In genomic region chr3:125957674-125958510, GRCh38 we compare ENCODE assay signal across 17 cellular contexts. TPM values are rescaled to one million over a fixed set of nuclear protein-coding genes. Genes with fewer than 3 reads are reported as not detected.
DNase-seq lines count a peak whose midpoint lies in the region; ATAC-seq, FAIRE-seq and TF ChIP-seq lines count a peak whose summit lies in the region.
"Had no signal": no experiment of that assay in that cellular context is flagged by ENCODE, and none has a peak within 500 bp of the region (broad histone marks: within the 10 kb centered on the region; RNA-seq: fewer than 3 reads in every experiment).

No MANE protein-coding gene starts in this region.

- no peak for TF ChIP-seq POLR2A in HCT116 (IDR thresholded peaks at IDR 0.05; ENCODE audit: borderline replicate concordance, extremely low read depth, insufficient read depth, insufficient read length)

- CTCF ChIA-PET in HCT116 (lab: Charles Lee): no interaction called here

- WGBS in iPS DF 6.9 (ENCODE audit: insufficient coverage, insufficient read length): no CpG with 5 or more reads among the region's 75 CpGs
- 3 to 9% (median 7%) methylated on average over 44 to 74 of the region's 75 CpGs for WGBS in psoas muscle, 3 donors

- ATAC-seq in HCT116 (peak; percentile 57), psoas muscle (peak; percentile 36 to 57 (median 48)), HG02798 (IDR thresholded peaks at IDR 0.05; ENCODE audit: poor library complexity, unreplicated experiment) (no peak)
- ATAC-seq: left lung had no signal

- BruUV-seq in HCT116 (replicated peaks; lab: Mats Ljungman, UMichigan): no TSS peak

- H3K4me3 ChIP-seq in HCT116 (replicated peaks in 1 of 2; ENCODE audit: low read depth in 1 of 2, low read length in 2 of 2) (no peak overlapping the region), iPS DF 6.9 (ENCODE audit: low read length) (peak overlapping the region; percentile 32; the same call in 1 of the 2 replicates), psoas muscle (peak overlapping the region; percentile 43)
- H3K4me3 ChIP-seq: left lung had no signal

- H3K9me3 ChIP-seq in HCT116 (ENCODE audit: control insufficient read depth in 1 of 2, insufficient read depth in 1 of 2, low read depth in 1 of 2, low read length in 2 of 2): no peaks in the 10 kb centered on the region
- H3K9me3 ChIP-seq in iPS DF 6.9 (ENCODE audit: control insufficient read depth, insufficient read depth, low read length): no peaks in the 10 kb centered on the region
- no peaks in the 10 kb centered on the region for H3K9me3 ChIP-seq in psoas muscle
- H3K9me3 ChIP-seq: left lung had no signal

- FAIRE-seq in urothelium cell line (lab: Jason Lieb, UNC): no peak
- FAIRE-seq: GM19239, small intestine had no signal

- no peaks in the 10 kb centered on the region for H3K4me1 Mint-ChIP-seq in activated T-helper 1 cell treated with anti-CD3 and anti-CD28 coated beads, Interleukin-12 subunit alpha, Interleukin-12 subunit beta, Interleukin-2, Interleukin-4 antibody, amounts not matched to agents 30 ng/mL and 10 ng/mL and 1 ng/mL, durations not matched to agents 14 hours and 24 hours and 36 hours (ENCODE audit: low read depth)

- H3K27me3 ChIP-seq in HCT116 (ENCODE audit: insufficient read depth, low read length): no peaks in the 10 kb centered on the region
- no peaks in the 10 kb centered on the region for H3K27me3 ChIP-seq in iPS DF 6.9 (ENCODE audit: control insufficient read depth, insufficient read depth, low read length)
- H3K27me3 ChIP-seq in psoas muscle (ENCODE audit: insufficient read depth in 3 of 3, low read length in 2 of 3): peaks cover 0 to 25% (median 6%) of the 10 kb centered on the region in 3 donors

- no peak for DNase-seq in HCT116 (ENCODE audit: low read depth, low spot score)
- DNase-seq in astrocyte of the hippocampus (ENCODE audit: low read depth, low spot score): peak; percentile 12
- no peak for DNase-seq in iPS DF 6.9 (ENCODE audit: low read depth, low spot score)
- no peak for DNase-seq in psoas muscle
- no peak for DNase-seq in midbrain (lab: John Stamatoyannopoulos, UW)
- no peak for DNase-seq in activated T-helper 1 cell treated with anti-CD3 and anti-CD28 coated beads, Interleukin-12 subunit alpha, Interleukin-12 subunit beta, Interleukin-2, Interleukin-4 antibody, amounts not matched to agents 30 ng/mL and 10 ng/mL and 1 ng/mL, durations not matched to agents 14 hours and 24 hours and 36 hours (ENCODE audit: low spot score)
- DNase-seq in urothelium cell line (ENCODE audit: low spot score): no peak
- DNase-seq: activated gamma-delta T cell, NCI-H187, NCI-H69, small intestine had no signal

- H3K79me2 ChIP-seq in HCT116 (ENCODE audit: insufficient read depth, low read length): no peaks in the 10 kb centered on the region

- TF ChIP-seq CTCF in HCT116 (IDR thresholded peaks at IDR 0.05 in 2 of 3, conservative IDR thresholded peaks at IDR 0.05 in 1 of 3; ENCODE audit: borderline replicate concordance in 1 of 3, insufficient read depth in 1 of 3, low read depth in 2 of 3, low read length in 2 of 3) (no peak), psoas muscle (IDR thresholded peaks at IDR 0.05) (no peak)

- H3K9ac ChIP-seq in HCT116 (ENCODE audit: low read length): no peak overlapping the region
- H3K9ac ChIP-seq: KMS-11 had no signal

- H2AFZ ChIP-seq in HCT116 (ENCODE audit: low read depth, low read length, poor library complexity, severe bottlenecking): no peak overlapping the region

- no peaks in the 10 kb centered on the region for H4K20me1 ChIP-seq in HCT116 (ENCODE audit: insufficient read depth)

- no peaks in the 10 kb centered on the region for H3K9me2 ChIP-seq in HCT116 (ENCODE audit: insufficient read depth)

- TF ChIP-seq RAD21 in HCT116 (IDR thresholded peaks at IDR 0.05; ENCODE audit: low read depth): no peak

- H3K36me3 ChIP-seq in HCT116 (ENCODE audit: control insufficient read depth in 1 of 2, insufficient read depth in 2 of 2, low read length in 2 of 2) (no peaks in the 10 kb centered on the region), iPS DF 6.9 (ENCODE audit: control insufficient read depth, insufficient read depth, low read length) (no peaks in the 10 kb centered on the region; the same call in 1 of the 2 replicates), psoas muscle (ENCODE audit: insufficient read depth in 1 of 2, low read depth in 1 of 2) (no peaks in the 10 kb centered on the region)
- H3K36me3 ChIP-seq: left lung had no signal

- no peaks in the 10 kb centered on the region for H3K4me1 ChIP-seq in HCT116 (ENCODE audit: control insufficient read depth in 1 of 2, insufficient read depth in 2 of 2, low read length in 2 of 2)
- H3K4me1 ChIP-seq in iPS DF 6.9 (ENCODE audit: control insufficient read depth, insufficient read depth, low read length): no peaks in the 10 kb centered on the region
- no peaks in the 10 kb centered on the region for H3K4me1 ChIP-seq in psoas muscle
- H3K4me1 ChIP-seq: left lung had no signal

- H3K4me2 ChIP-seq in HCT116 (ENCODE audit: low read length): peak overlapping the region; percentile 25; the same call in 1 of the 2 replicates
- H3K4me2 ChIP-seq: KMS-11 had no signal

- H3K27ac Mint-ChIP-seq in activated T-helper 1 cell treated with anti-CD3 and anti-CD28 coated beads, Interleukin-12 subunit alpha, Interleukin-12 subunit beta, Interleukin-2, Interleukin-4 antibody, amounts not matched to agents 30 ng/mL and 10 ng/mL and 1 ng/mL, durations not matched to agents 14 hours and 24 hours and 36 hours: no peak overlapping the region
- H3K27ac Mint-ChIP-seq: stimulated activated naive CD8-positive, alpha-beta T cell treated with anti-CD3 and anti-CD28 coated beads, Interleukin-15, Interleukin-2, amounts not matched to agents 100 ng/mL and 50 ng/mL, for 24 hours had no signal

- intact Hi-C loops in HCT116 (cut with micrococcal nuclease): no loop called here
- intact Hi-C loops in psoas muscle (cut with DNase I): no loop called here
- intact Hi-C loops in activated T-helper 1 cell treated with anti-CD3 and anti-CD28 coated beads, Interleukin-12 subunit alpha, Interleukin-12 subunit beta, Interleukin-2, Interleukin-4 antibody, amounts not matched to agents 30 ng/mL and 10 ng/mL and 1 ng/mL, durations not matched to agents 14 hours and 24 hours and 36 hours (cut with micrococcal nuclease): no loop called here

- no peak overlapping the region for H3K4me3 Mint-ChIP-seq in activated T-helper 1 cell treated with anti-CD3 and anti-CD28 coated beads, Interleukin-12 subunit alpha, Interleukin-12 subunit beta, Interleukin-2, Interleukin-4 antibody, amounts not matched to agents 30 ng/mL and 10 ng/mL and 1 ng/mL, durations not matched to agents 14 hours and 24 hours and 36 hours
- H3K4me3 Mint-ChIP-seq: stimulated activated naive CD8-positive, alpha-beta T cell treated with anti-CD3 and anti-CD28 coated beads, Interleukin-15, Interleukin-2, amounts not matched to agents 100 ng/mL and 50 ng/mL, for 24 hours had no signal

- H3K36me3 Mint-ChIP-seq in activated T-helper 1 cell treated with anti-CD3 and anti-CD28 coated beads, Interleukin-12 subunit alpha, Interleukin-12 subunit beta, Interleukin-2, Interleukin-4 antibody, amounts not matched to agents 30 ng/mL and 10 ng/mL and 1 ng/mL, durations not matched to agents 14 hours and 24 hours and 36 hours (ENCODE audit: low read depth): no peaks in the 10 kb centered on the region

- peaks cover 8% of the 10 kb centered on the region for H3K27me3 Mint-ChIP-seq in activated T-helper 1 cell treated with anti-CD3 and anti-CD28 coated beads, Interleukin-12 subunit alpha, Interleukin-12 subunit beta, Interleukin-2, Interleukin-4 antibody, amounts not matched to agents 30 ng/mL and 10 ng/mL and 1 ng/mL, durations not matched to agents 14 hours and 24 hours and 36 hours (ENCODE audit: insufficient read depth)

- no peak overlapping the region for H3K27ac ChIP-seq in HCT116 (ENCODE audit: low read depth, low read length)
- H3K27ac ChIP-seq in iPS DF 6.9 (ENCODE audit: low read length): no peak overlapping the region
- H3K27ac ChIP-seq in psoas muscle: no peak overlapping the region
- H3K27ac ChIP-seq: KMS-11, left lung had no signal

- RAD21 ChIA-PET in HCT116 (lab: Charles Lee; ENCODE audit: low non-redundant PET in 1 of 2, low total read pairs in 2 of 2, uncharacterized antibody in 2 of 2, unreplicated experiment in 2 of 2): no interaction called here

- POLR2A ChIA-PET in HCT116 (lab: Charles Lee): no interaction called here

- no peaks in the 10 kb centered on the region for H3K9me3 Mint-ChIP-seq in activated T-helper 1 cell treated with anti-CD3 and anti-CD28 coated beads, Interleukin-12 subunit alpha, Interleukin-12 subunit beta, Interleukin-2, Interleukin-4 antibody, amounts not matched to agents 30 ng/mL and 10 ng/mL and 1 ng/mL, durations not matched to agents 14 hours and 24 hours and 36 hours
- H3K9me3 Mint-ChIP-seq: stimulated activated naive CD8-positive, alpha-beta T cell treated with anti-CD3 and anti-CD28 coated beads, Interleukin-15, Interleukin-2, amounts not matched to agents 100 ng/mL and 50 ng/mL, for 24 hours had no signal

TF ChIP-seq in HCT116, 20 proteins besides CTCF, POLR2A, EP300 and RAD21 (continues in another document):
- no peak for TF ChIP-seq JUND (IDR thresholded peaks at IDR 0.05)
- TF ChIP-seq, protein P1, sequence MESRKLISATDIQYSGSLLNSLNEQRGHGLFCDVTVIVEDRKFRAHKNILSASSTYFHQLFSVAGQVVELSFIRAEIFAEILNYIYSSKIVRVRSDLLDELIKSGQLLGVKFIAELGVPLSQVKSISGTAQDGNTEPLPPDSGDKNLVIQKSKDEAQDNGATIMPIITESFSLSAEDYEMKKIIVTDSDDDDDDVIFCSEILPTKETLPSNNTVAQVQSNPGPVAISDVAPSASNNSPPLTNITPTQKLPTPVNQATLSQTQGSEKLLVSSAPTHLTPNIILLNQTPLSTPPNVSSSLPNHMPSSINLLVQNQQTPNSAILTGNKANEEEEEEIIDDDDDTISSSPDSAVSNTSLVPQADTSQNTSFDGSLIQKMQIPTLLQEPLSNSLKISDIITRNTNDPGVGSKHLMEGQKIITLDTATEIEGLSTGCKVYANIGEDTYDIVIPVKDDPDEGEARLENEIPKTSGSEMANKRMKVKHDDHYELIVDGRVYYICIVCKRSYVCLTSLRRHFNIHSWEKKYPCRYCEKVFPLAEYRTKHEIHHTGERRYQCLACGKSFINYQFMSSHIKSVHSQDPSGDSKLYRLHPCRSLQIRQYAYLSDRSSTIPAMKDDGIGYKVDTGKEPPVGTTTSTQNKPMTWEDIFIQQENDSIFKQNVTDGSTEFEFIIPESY (IDR thresholded peaks at IDR 0.05; ENCODE audit: extremely low read depth, insufficient replicate concordance, low read length): no peak
- TF ChIP-seq SIN3A (IDR thresholded peaks at IDR 0.05; ENCODE audit: low read depth): no peak
- TF ChIP-seq FOSL1 (IDR thresholded peaks at IDR 0.05; ENCODE audit: low read depth): no peak
- TF ChIP-seq POLR2AphosphoS5 (IDR thresholded peaks at IDR 0.05; ENCODE audit: low read depth, low read length): no peak

RNA-seq across cellular contexts. Expression of gene ROPN1B, which starts 11.1 kb away (rescaled TPM):
- 2.2 TPM for total RNA-seq in HCT116 (2021; ENCODE audit: unreplicated experiment)
- 1.3 and 1.4 TPM in 2 replicates for polyA plus RNA-seq in HCT116 (2012)
- under 1 TPM in 3 of 4 donors, not detected in 1; 0.36 to 0.46 (median 0.39) TPM for total RNA-seq in psoas muscle
- polyA plus RNA-seq in psoas muscle: under 1 TPM in 2 of 3 donors, not detected in 1; 0.13 to 0.20 TPM
- total RNA-seq in activated T-helper 1 cell treated with anti-CD3 and anti-CD28 coated beads, Interleukin-12 subunit alpha, Interleukin-12 subunit beta, Interleukin-2, Interleukin-4 antibody, amounts not matched to agents 30 ng/mL and 10 ng/mL and 1 ng/mL, durations not matched to agents 14 hours and 24 hours and 36 hours: not detected in 2 replicates
- total RNA-seq: G401 had no signal

Comparison
In these comparisons a context has a peak if more than half of its experiments do, and no peak if none do; other contexts are left out.
1. H3K4me3 ChIP-seq: peak in iPS DF 6.9 (single experiment) and psoas muscle (single experiment); none in HCT116 (0 of 2).